8 cellular contexts compared by ENCODE assay signal in the genomic region with DNA sequence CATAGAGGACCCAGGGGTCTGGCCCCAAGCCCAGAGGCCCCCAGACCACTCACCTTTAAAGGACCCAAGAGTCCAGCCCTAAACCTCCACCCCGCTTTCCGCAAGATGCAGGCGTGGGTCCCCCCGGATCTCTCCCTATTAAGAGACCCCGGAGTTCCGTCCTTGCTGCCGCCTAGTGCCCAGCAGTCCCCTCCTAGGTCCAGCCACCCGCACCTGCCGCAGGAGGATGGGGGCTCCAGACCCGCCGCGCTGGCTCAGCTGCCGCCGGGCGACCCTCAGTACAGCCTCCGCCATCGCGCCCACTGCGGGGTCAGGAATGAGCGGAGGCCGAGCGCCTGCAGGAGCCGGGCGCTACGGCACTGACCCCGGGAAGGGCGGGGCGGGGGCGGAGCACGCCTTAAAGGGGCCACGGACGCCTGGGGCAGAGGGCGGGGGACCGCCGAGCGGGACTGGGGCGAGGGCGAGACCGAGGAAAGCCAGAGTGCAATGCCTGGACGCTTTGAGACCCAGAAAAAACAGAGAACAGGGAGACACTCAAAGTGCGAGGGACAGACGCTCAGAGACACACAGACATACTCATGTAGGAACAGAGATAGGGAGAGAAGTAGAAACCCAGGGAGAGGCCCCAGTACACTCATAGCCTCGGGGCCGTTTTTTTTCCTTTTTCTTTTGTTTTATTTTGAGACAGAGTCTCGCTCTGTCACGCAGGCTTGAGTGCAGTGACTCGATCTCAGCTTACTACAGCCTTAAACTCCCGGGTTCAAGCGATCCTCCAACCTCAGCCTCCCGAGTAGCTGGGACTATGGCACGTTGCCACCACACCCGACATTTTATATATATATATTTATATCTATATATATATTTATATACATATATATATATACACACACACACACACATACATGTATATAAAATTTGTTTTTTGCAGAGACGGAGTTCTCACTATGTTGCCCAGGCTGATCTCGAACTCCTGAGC. TPM values are rescaled to one million over a fixed set of nuclear protein-coding genes. Genes with fewer than 3 reads are reported as not detected.
A peak's percentile ranks its signal among the peaks of the same experiment; 100 is the strongest.
DNase-seq lines count a peak whose midpoint lies in the region; ATAC-seq, FAIRE-seq and TF ChIP-seq lines count a peak whose summit lies in the region.

Gene ETHE1 (minus strand): TSS at position 318 of the 976 bp plus-strand sequence. CDS start 24 bp downstream, at position 294.

- H3K36me3 ChIP-seq in kidney epithelial cell (ENCODE audit: control insufficient read depth, insufficient read depth, low read length), result no peaks in the 10 kb centered on the region

- H3K9me3 Mint-ChIP-seq in chondrocyte (ENCODE audit: low read depth), result no peaks in the 10 kb centered on the region

- H3K4me3 ChIP-seq in kidney epithelial cell (ENCODE audit: low read depth, low read length), result peak within 1 kb of the TSS; percentile 91

- DNase-seq in GM12892 (ENCODE audit: insufficient read length) (peak; percentile 82), NCI-H446 (lab: John Stamatoyannopoulos, UW) (peak; percentile 9 to 76), chondrocyte (ENCODE audit: low spot score) (peak; percentile 87), kidney epithelial cell (ENCODE audit: low read depth) (no peak)
- DNase-seq in activated CD4-positive, CD25-positive, alpha-beta regulatory T cell treated with anti-CD3 and anti-CD28 coated beads, Interleukin-2, amount 50 U/mL, for 72 hours, result peak; percentile 80
- peak; percentile 56 to 73 (median 64) for DNase-seq in stimulated activated CD4-positive, alpha-beta T cell treated with anti-CD3 and anti-CD28 coated beads, Interleukin-12 subunit alpha, Interleukin-12 subunit beta, amount 100 ng/mL, for 48 hours (ENCODE audit: low read depth in 2 of 3, low spot score in 1 of 3)

- TF ChIP-seq CTCF in chondrocyte (IDR thresholded peaks at IDR 0.05), result peak; percentile 38
- TF ChIP-seq CTCF in kidney epithelial cell (IDR thresholded peaks at IDR 0.05; ENCODE audit: insufficient read depth, low read length, poor library complexity, severe bottlenecking), result no peak

- H3K4me3 Mint-ChIP-seq in chondrocyte (ENCODE audit: unreplicated experiment), result peak within 1 kb of the TSS; percentile 88

- peak; percentile 60 for FAIRE-seq in GM12892 (lab: Jason Lieb, UNC)

- H3K4me1 Mint-ChIP-seq in chondrocyte (ENCODE audit: low read depth), result peaks cover 35% of the 10 kb centered on the region

- H3K27me3 Mint-ChIP-seq in chondrocyte (ENCODE audit: low read depth), result no peaks in the 10 kb centered on the region

- TF ChIP-seq POLR2A in GM12892 (IDR thresholded peaks at IDR 0.05; ENCODE audit: low read depth, low read length), result peak; percentile 73; the same call in 1 of the 2 replicates

- no peaks in the 10 kb centered on the region for H3K36me3 Mint-ChIP-seq in chondrocyte (ENCODE audit: low read depth)

- ATAC-seq in HG02763 (IDR thresholded peaks at IDR 0.05; ENCODE audit: unreplicated experiment) (peak; percentile 79), GM21360 (IDR thresholded peaks at IDR 0.05; ENCODE audit: unreplicated experiment) (no peak)

- no peaks in the 10 kb centered on the region for H3K27me3 ChIP-seq in kidney epithelial cell (ENCODE audit: control insufficient read depth, insufficient read depth, low read length)

- H3K27ac Mint-ChIP-seq in chondrocyte (ENCODE audit: unreplicated experiment), result peak within 1 kb of the TSS; percentile 96

RNA-seq across cellular contexts. Expression of gene ETHE1, which starts in this region (rescaled TPM):
- polyA plus RNA-seq in GM12892 (2012; ENCODE audit: missing spikeins), result 38.9 TPM
- total RNA-seq in chondrocyte, result 31.5 to 38.9 TPM (median 33.0 TPM) in 3 replicates
- 77.8 and 80.4 TPM in 2 replicates for total RNA-seq in kidney epithelial cell
